Comparison of ENCODE assay signal across 18 cellular contexts in the genomic region with DNA sequence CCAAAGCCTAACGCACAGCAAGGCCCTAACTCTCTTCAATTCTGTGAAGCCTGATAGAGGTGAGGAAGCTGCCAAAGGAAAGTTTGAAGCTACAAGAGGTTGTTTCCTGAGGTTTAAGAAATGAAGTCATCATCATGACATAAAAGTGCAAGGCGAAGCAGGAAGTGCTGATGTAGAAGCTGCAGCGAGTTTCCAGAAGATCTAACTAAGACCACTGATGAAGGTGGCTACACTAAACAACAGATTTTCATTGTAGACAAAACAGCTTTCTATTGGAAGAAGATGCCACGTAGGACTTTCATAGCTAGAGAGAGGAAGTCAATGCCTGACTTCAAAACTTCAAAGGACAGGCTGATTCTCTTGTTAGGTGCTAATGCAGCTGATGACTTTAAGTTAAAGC.
DNase-seq lines count a peak whose midpoint lies in the region; ATAC-seq, FAIRE-seq and TF ChIP-seq lines count a peak whose summit lies in the region.
"Had no signal": no experiment of that assay in that cellular context is flagged by ENCODE, and none has a peak within 500 bp of the region (broad histone marks: within the 10 kb centered on the region; RNA-seq: fewer than 3 reads in every experiment).

No MANE protein-coding gene starts in this region.

- no peaks in the 10 kb centered on the region for H3K4me1 ChIP-seq in CD8-positive, alpha-beta T cell (ENCODE audit: insufficient read depth, low read length)

- H3K36me3 Mint-ChIP-seq in activated CD4-positive, alpha-beta T cell treated with anti-CD3 and anti-CD28 coated beads for 36 hours (ENCODE audit: low read depth) = peaks cover 2% of the 10 kb centered on the region
- H3K36me3 Mint-ChIP-seq in activated T-cell treated with anti-CD3 and anti-CD28 coated beads, Interleukin-2, amount 50 U/mL, for 72 hours (ENCODE audit: insufficient read depth in 2 of 2) = peaks cover 0 to 5% of the 10 kb centered on the region in 2 donors
- no peaks in the 10 kb centered on the region for H3K36me3 Mint-ChIP-seq in CD8-positive, alpha-beta T cell
- H3K36me3 Mint-ChIP-seq: CD14-positive monocyte had no signal

- intact Hi-C loops in activated CD4-positive, alpha-beta T cell treated with anti-CD3 and anti-CD28 coated beads for 36 hours (cut with DNase I, micrococcal nuclease) = no loop called here
- intact Hi-C loops in CD8-positive, alpha-beta T cell (cut with DNase I, micrococcal nuclease) = no loop called here

- no peak overlapping the region for H3K27ac ChIP-seq in CD8-positive, alpha-beta T cell (ENCODE audit: low read depth, low read length)
- H3K27ac ChIP-seq: 22Rv1, GM23248 had no signal

- H3K9me3 Mint-ChIP-seq in activated CD4-positive, alpha-beta T cell treated with anti-CD3 and anti-CD28 coated beads for 36 hours (ENCODE audit: low read depth) = no peaks in the 10 kb centered on the region
- H3K9me3 Mint-ChIP-seq in activated T-cell treated with anti-CD3 and anti-CD28 coated beads, Interleukin-2, amount 50 U/mL, for 72 hours = no peaks in the 10 kb centered on the region
- H3K9me3 Mint-ChIP-seq in CD8-positive, alpha-beta T cell = peaks cover 4% of the 10 kb centered on the region

- no peak for TF ChIP-seq CTCF in CD8-positive, alpha-beta T cell (IDR thresholded peaks at IDR 0.05)
- TF ChIP-seq CTCF in bronchial epithelial cell (IDR thresholded peaks at IDR 0.05; ENCODE audit: insufficient read depth, low read length, severe bottlenecking) = no peak

- H3K27me3 ChIP-seq in CD8-positive, alpha-beta T cell (ENCODE audit: insufficient read depth, low read length) = no peaks in the 10 kb centered on the region
- H3K27me3 ChIP-seq in bronchial epithelial cell (ENCODE audit: control insufficient read depth, insufficient read depth, low read length) = no peaks in the 10 kb centered on the region

- no peaks in the 10 kb centered on the region for H3K9me3 ChIP-seq in CD8-positive, alpha-beta T cell (ENCODE audit: low read length)

- DNase-seq in activated CD4-positive, alpha-beta T cell treated with anti-CD3 and anti-CD28 coated beads for 36 hours = no peak
- DNase-seq in activated CD4-positive, alpha-beta T cell treated with anti-CD3 and anti-CD28 coated beads, Interleukin-2, amount 50 U/mL, for 4 hours = no peak
- no peak for DNase-seq in activated T-cell treated with anti-CD3 and anti-CD28 coated beads, Interleukin-2, amount 50 U/mL, for 72 hours
- no peak for DNase-seq in activated T-cell treated with anti-CD3 and anti-CD28 coated beads, Interleukin-2, amount 50 U/mL, for 48 hours
- DNase-seq in CD8-positive, alpha-beta T cell = no peak
- DNase-seq in bronchial epithelial cell (ENCODE audit: low read depth) (no peak), NCI-H146 (lab: John Stamatoyannopoulos, UW) (no peak)
- DNase-seq: Calu3, DMS 273 treated with DMSO at 0.1 percent for 48 hours, EL, GM23248 had no signal

- peak; percentile 75 for FAIRE-seq in bronchial epithelial cell (lab: Jason Lieb, UNC)
- FAIRE-seq: G401.6, GM12891, H54 had no signal

- peak; percentile 42 for ATAC-seq in activated CD4-positive, alpha-beta T cell treated with anti-CD3 and anti-CD28 coated beads for 36 hours
- no peak for ATAC-seq in activated T-cell treated with anti-CD3 and anti-CD28 coated beads, Interleukin-2, amount 50 U/mL, for 72 hours (replicated peaks in 1 of 2)
- ATAC-seq in CD8-positive, alpha-beta T cell = peak; percentile 31
- no peak for ATAC-seq in HG03280 (IDR thresholded peaks at IDR 0.05; ENCODE audit: unreplicated experiment)
- ATAC-seq: HCT116 had no signal

- H3K4me3 ChIP-seq in CD8-positive, alpha-beta T cell (ENCODE audit: low read depth, low read length) = no peak overlapping the region
- no peak overlapping the region for H3K4me3 ChIP-seq in bronchial epithelial cell (ENCODE audit: low read depth, low read length)
- H3K4me3 ChIP-seq: GM23248 had no signal

- H3K4me3 Mint-ChIP-seq in activated CD4-positive, alpha-beta T cell treated with anti-CD3 and anti-CD28 coated beads for 36 hours = no peak overlapping the region
- H3K4me3 Mint-ChIP-seq in activated T-cell treated with anti-CD3 and anti-CD28 coated beads, Interleukin-2, amount 50 U/mL, for 72 hours = no peak overlapping the region
- no peak overlapping the region for H3K4me3 Mint-ChIP-seq in CD8-positive, alpha-beta T cell
- H3K4me3 Mint-ChIP-seq: CD14-positive monocyte had no signal

- H3K4me1 Mint-ChIP-seq in activated CD4-positive, alpha-beta T cell treated with anti-CD3 and anti-CD28 coated beads for 36 hours = peaks cover 19% of the 10 kb centered on the region
- peaks cover 7% of the 10 kb centered on the region for H3K4me1 Mint-ChIP-seq in activated T-cell treated with anti-CD3 and anti-CD28 coated beads, Interleukin-2, amount 50 U/mL, for 72 hours (ENCODE audit: low read depth)
- H3K4me1 Mint-ChIP-seq in CD8-positive, alpha-beta T cell (ENCODE audit: low read depth) = peaks cover 6% of the 10 kb centered on the region
- H3K4me1 Mint-ChIP-seq: CD14-positive monocyte had no signal

- H3K27me3 Mint-ChIP-seq in activated CD4-positive, alpha-beta T cell treated with anti-CD3 and anti-CD28 coated beads for 36 hours = no peaks in the 10 kb centered on the region
- no peaks in the 10 kb centered on the region for H3K27me3 Mint-ChIP-seq in activated T-cell treated with anti-CD3 and anti-CD28 coated beads, Interleukin-2, amount 50 U/mL, for 72 hours (ENCODE audit: low read depth)
- no peaks in the 10 kb centered on the region for H3K27me3 Mint-ChIP-seq in CD8-positive, alpha-beta T cell (ENCODE audit: low read depth)

- H3K27ac Mint-ChIP-seq in activated CD4-positive, alpha-beta T cell treated with anti-CD3 and anti-CD28 coated beads for 36 hours = peak overlapping the region; percentile 63
- peak overlapping the region; percentile 73 for H3K27ac Mint-ChIP-seq in activated T-cell treated with anti-CD3 and anti-CD28 coated beads, Interleukin-2, amount 50 U/mL, for 72 hours
- no peak overlapping the region for H3K27ac Mint-ChIP-seq in CD8-positive, alpha-beta T cell
- H3K27ac Mint-ChIP-seq: CD14-positive monocyte had no signal

- CTCF ChIA-PET in activated CD4-positive, alpha-beta T cell treated with anti-CD3 and anti-CD28 coated beads for 36 hours (lab: Charles Lee) = interaction anchor here (1.1 to 1.5 kb wide), 2 partner anchors 19 to 80 kb away, joined by 3 read pairs; no protein-coding TSS in a partner anchor
- CTCF ChIA-PET in CD8-positive, alpha-beta T cell (lab: Charles Lee) = no interaction called here

- H3K36me3 ChIP-seq in CD8-positive, alpha-beta T cell (ENCODE audit: insufficient read depth, low read length) = no peaks in the 10 kb centered on the region
- no peaks in the 10 kb centered on the region for H3K36me3 ChIP-seq in bronchial epithelial cell (ENCODE audit: control insufficient read depth, insufficient read depth, low read length)

- POLR2A ChIA-PET in activated CD4-positive, alpha-beta T cell treated with anti-CD3 and anti-CD28 coated beads for 36 hours (lab: Charles Lee) = no interaction called here
- POLR2A ChIA-PET in CD8-positive, alpha-beta T cell (lab: Charles Lee) = no interaction called here

Comparison
In these comparisons a context has a peak if more than half of its experiments do, and no peak if none do; other contexts are left out.
1. ATAC-seq: peak in activated CD4-positive, alpha-beta T cell treated with anti-CD3 and anti-CD28 coated beads for 36 hours (single experiment) and CD8-positive, alpha-beta T cell (single experiment); none in activated T-cell treated with anti-CD3 and anti-CD28 coated beads, Interleukin-2, amount 50 U/mL, for 72 hours (0 of 2) and HG03280 (single experiment).